Comparison of ENCODE assay signal across 8 cellular contexts in genomic region chrX:19912-20571, GRCh38.
DNase-seq lines count a peak whose midpoint lies in the region; ATAC-seq, FAIRE-seq and TF ChIP-seq lines count a peak whose summit lies in the region.
"Had no signal": no experiment of that assay in that cellular context is flagged by ENCODE, and none has a peak within 500 bp of the region (broad histone marks: within the 10 kb centered on the region; RNA-seq: fewer than 3 reads in every experiment).

No MANE protein-coding gene starts in this region.

- no peaks in the 10 kb centered on the region for H3K9me3 Mint-ChIP-seq in stimulated activated memory B cell treated with anti-CD40 and anti-IgM and Interleukin-4, amounts not matched to agents 10 μg/mL and 1 μg/mL and 100 μg/mL, for 72 hours

- CTCF ChIA-PET in PC-9 (lab: Charles Lee), result no interaction called here
- CTCF ChIA-PET in endothelial cell of umbilical vein (lab: Charles Lee), result no interaction called here

- no peak overlapping the region for H3K9ac ChIP-seq in endothelial cell of umbilical vein (replicated peaks; ENCODE audit: extremely low read depth, insufficient read depth, low read length)

- H2AFZ ChIP-seq in PC-9 (no peak overlapping the region), endothelial cell of umbilical vein (ENCODE audit: low read depth, low read length) (peak overlapping the region; percentile 57)

- ATAC-seq in GM19452 (IDR thresholded peaks at IDR 0.05; ENCODE audit: unreplicated experiment) (peak; percentile 50), GM18873 (IDR thresholded peaks at IDR 0.05; ENCODE audit: low FRiP score, unreplicated experiment) (no peak)
- ATAC-seq in stimulated activated memory B cell treated with anti-CD40 and anti-IgM and Interleukin-4, amounts not matched to agents 10 μg/mL and 1 μg/mL and 100 μg/mL, for 72 hours, result peak; percentile 48

- POLR2A ChIA-PET in PC-9 (lab: Charles Lee; ENCODE audit: unreplicated experiment), result no interaction called here
- POLR2A ChIA-PET in endothelial cell of umbilical vein (lab: Charles Lee), result no interaction called here

- no peaks in the 10 kb centered on the region for H3K9me2 ChIP-seq in PC-9 (ENCODE audit: insufficient read depth)

- no peak for FAIRE-seq in endothelial cell of umbilical vein (lab: Jason Lieb, UNC)

- H3K36me3 ChIP-seq in PC-9 (ENCODE audit: low read depth) (no peaks in the 10 kb centered on the region), endothelial cell of umbilical vein (ENCODE audit: control insufficient read depth in 2 of 2, extremely low read depth in 1 of 2, insufficient read depth in 2 of 2, low read length in 2 of 2) (no peaks in the 10 kb centered on the region)

- H3K79me2 ChIP-seq in PC-9 (ENCODE audit: low read depth), result no peaks in the 10 kb centered on the region
- no peaks in the 10 kb centered on the region for H3K79me2 ChIP-seq in endothelial cell of umbilical vein (ENCODE audit: control insufficient read depth, insufficient read depth, low read length)

- H3K27me3 ChIP-seq in PC-9 (ENCODE audit: insufficient read depth, low read depth) (no peaks in the 10 kb centered on the region), endothelial cell of umbilical vein (ENCODE audit: control insufficient read depth in 2 of 2, insufficient read depth in 2 of 2, low read length in 2 of 2) (no peaks in the 10 kb centered on the region)

- H3K4me1 ChIP-seq in PC-9 (replicated peaks; ENCODE audit: insufficient read depth) (no peaks in the 10 kb centered on the region), endothelial cell of umbilical vein (ENCODE audit: control insufficient read depth, extremely low read depth, insufficient read depth, low read length) (no peaks in the 10 kb centered on the region)

- H3K4me3 ChIP-seq in PC-9, result peak overlapping the region; percentile 36; the same call in 1 of the 2 replicates
- no peak overlapping the region for H3K4me3 ChIP-seq in endothelial cell of umbilical vein (replicated peaks in 1 of 3; ENCODE audit: insufficient read depth in 1 of 3, low read depth in 1 of 3, low read length in 3 of 3)

- no peaks in the 10 kb centered on the region for H3K27me3 Mint-ChIP-seq in stimulated activated memory B cell treated with anti-CD40 and anti-IgM and Interleukin-4, amounts not matched to agents 10 μg/mL and 1 μg/mL and 100 μg/mL, for 72 hours

- BruUV-seq in PC-9 (replicated peaks; lab: Mats Ljungman, UMichigan) (no TSS peak), endothelial cell of umbilical vein (replicated peaks; lab: Mats Ljungman, UMichigan) (no TSS peak)

- peaks cover 4% of the 10 kb centered on the region for H3K4me1 Mint-ChIP-seq in stimulated activated memory B cell treated with anti-CD40 and anti-IgM and Interleukin-4, amounts not matched to agents 10 μg/mL and 1 μg/mL and 100 μg/mL, for 72 hours

- no peak for TF ChIP-seq POLR2A in endothelial cell of umbilical vein (IDR thresholded peaks at IDR 0.05; ENCODE audit: low read depth, low read length)

- no peaks in the 10 kb centered on the region for H3K9me3 ChIP-seq in PC-9 (ENCODE audit: insufficient read depth, low read depth)
- no peaks in the 10 kb centered on the region for H3K9me3 ChIP-seq in endothelial cell of umbilical vein (replicated peaks; ENCODE audit: control insufficient read depth, insufficient read depth, low read length)

- no peaks in the 10 kb centered on the region for H4K20me1 ChIP-seq in PC-9 (ENCODE audit: insufficient read depth)
- H4K20me1 ChIP-seq in endothelial cell of umbilical vein (replicated peaks; ENCODE audit: control insufficient read depth, extremely low read depth, insufficient read depth, low read length), result no peaks in the 10 kb centered on the region

- intact Hi-C loops in PC-9 (cut with micrococcal nuclease; ENCODE audit: unreplicated experiment) (no loop called here), endothelial cell of umbilical vein (cut with micrococcal nuclease) (no loop called here)

- no peak overlapping the region for H3K27ac ChIP-seq in PC-9
- no peak overlapping the region for H3K27ac ChIP-seq in endothelial cell of umbilical vein (ENCODE audit: insufficient read depth, low read depth, low read length)

- H3F3A ChIP-seq in PC-9 (ENCODE audit: insufficient read depth, low read depth), result no peaks in the 10 kb centered on the region

- DNase-seq in PC-9 (peak; percentile 9 to 20), endothelial cell of umbilical vein (ENCODE audit: low read depth, low spot score) (no peak), NCI-H2227 (lab: John Stamatoyannopoulos, UW; ENCODE audit: unreplicated experiment) (no peak), NCI-H146 (lab: John Stamatoyannopoulos, UW) (no peak)
- DNase-seq: NCI-H510A treated with DMSO at 0.1 percent for 48 hours had no signal

- peak overlapping the region; percentile 93 for H3K4me3 Mint-ChIP-seq in stimulated activated memory B cell treated with anti-CD40 and anti-IgM and Interleukin-4, amounts not matched to agents 10 μg/mL and 1 μg/mL and 100 μg/mL, for 72 hours

- H3K27ac Mint-ChIP-seq in stimulated activated memory B cell treated with anti-CD40 and anti-IgM and Interleukin-4, amounts not matched to agents 10 μg/mL and 1 μg/mL and 100 μg/mL, for 72 hours, result peak overlapping the region; percentile 71

- H3K9me1 ChIP-seq in endothelial cell of umbilical vein (replicated peaks; ENCODE audit: control insufficient read depth, extremely low read depth, insufficient read depth, low read length), result no peaks in the 10 kb centered on the region

- peak overlapping the region; percentile 59 for H3K4me2 ChIP-seq in PC-9
- H3K4me2 ChIP-seq in endothelial cell of umbilical vein (ENCODE audit: insufficient read depth, low read length), result peak overlapping the region; percentile 31

- dilution Hi-C loops in endothelial cell of umbilical vein (cut with MboI; ENCODE audit: extremely low pct_ligation_motif_present, low sequenced_read_pairs), result no loop called here

- TF ChIP-seq CTCF in PC-9 (conservative IDR thresholded peaks at IDR 0.05), result no peak
- no peak for TF ChIP-seq CTCF in endothelial cell of umbilical vein (IDR thresholded peaks at IDR 0.05; ENCODE audit: extremely low read depth in 1 of 2, insufficient read depth in 1 of 2, low read depth in 1 of 2, low read length in 2 of 2)

- H3K36me3 Mint-ChIP-seq in stimulated activated memory B cell treated with anti-CD40 and anti-IgM and Interleukin-4, amounts not matched to agents 10 μg/mL and 1 μg/mL and 100 μg/mL, for 72 hours, result no peaks in the 10 kb centered on the region

TF ChIP-seq in endothelial cell of umbilical vein, 7 proteins besides CTCF, POLR2A, EP300 and RAD21:
- TF ChIP-seq GATA2 (IDR thresholded peaks at IDR 0.05; ENCODE audit: insufficient read depth, insufficient read length, low read depth, low read length) (no peak), JUN (IDR thresholded peaks at IDR 0.05; ENCODE audit: borderline replicate concordance, insufficient read depth, insufficient read length, low read depth) (no peak), MAX (IDR thresholded peaks at IDR 0.05; ENCODE audit: insufficient read depth, insufficient read length) (no peak), MYC (IDR thresholded peaks at IDR 0.05; ENCODE audit: low read depth, low read length) (no peak), FOS (IDR thresholded peaks at IDR 0.05; ENCODE audit: borderline replicate concordance, insufficient read depth, low read length) (no peak), POLR2AphosphoS5 (IDR thresholded peaks at IDR 0.05; ENCODE audit: insufficient read depth, low read depth, low read length) (no peak), EZH2 (IDR thresholded peaks at IDR 0.05; ENCODE audit: borderline replicate concordance, low read depth, low read length, severe bottlenecking) (no peak)

Comparison
In these comparisons a context has a peak if more than half of its experiments do, and no peak if none do; other contexts are left out.
1. DNase-seq: peak in PC-9 (2 of 2); none in endothelial cell of umbilical vein (single experiment), NCI-H2227 (single experiment) and NCI-H146 (single experiment).